ENCODE assay signal across 8 cellular contexts in genomic region chr4:15479089-15479912, GRCh38. TPM values are rescaled to one million over a fixed set of nuclear protein-coding genes. Genes with fewer than 3 reads are reported as not detected.
DNase-seq lines count a peak whose midpoint lies in the region; ATAC-seq, FAIRE-seq and TF ChIP-seq lines count a peak whose summit lies in the region.

No MANE protein-coding gene starts in this region.

- H2BK12ac ChIP-seq in trophoblast cell (ENCODE audit: low read length) = peak overlapping the region; percentile 38

- no peak overlapping the region for H3K23ac ChIP-seq in trophoblast cell (ENCODE audit: low read length)

- H3K27ac ChIP-seq in heart right ventricle = peak overlapping the region in 9 of 10 donors; percentile 57 to 78 (median 68)
- H3K27ac ChIP-seq in trophoblast cell (ENCODE audit: low read depth, low read length) = peak overlapping the region; percentile 57

- ATAC-seq in heart right ventricle = peak; percentile 72 to 90 (median 82)

- POLR2A ChIA-PET in BJ (lab: Charles Lee) = no interaction called here

- DNase-seq in BJ (ENCODE audit: low read depth) (peak; percentile 56), H54 (ENCODE audit: insufficient read length, low spot score) (peak; percentile 24), NCI-H2227 treated with DMSO at 0.1 percent for 48 hours (lab: John Stamatoyannopoulos, UW) (peak; percentile 95), amygdala (lab: John Stamatoyannopoulos, UW) (peak in 55 of 56 donors; percentile 28 to 90 (median 66)), heart right ventricle (peak in 1 of 2 donors; percentile 43), trophoblast cell (peak; percentile 58 to 86), activated T-cell treated with anti-CD3 and anti-CD28 coated beads for 4 hours (no peak)
- DNase-seq in effector CD4-positive, alpha-beta T cell = no peak

- no peak overlapping the region for H3K14ac ChIP-seq in trophoblast cell (ENCODE audit: low read length)

- CTCF ChIA-PET in BJ (lab: Yijun Ruan, JAX) = interaction anchor here (0.6 to 3.0 kb wide), 29 partner anchors 9 to 523 kb away, joined by 3 to 49 read pairs (median 4); partner anchors contain the start of genes CC2D2A and FBXL5

- peak overlapping the region; percentile 32 for H4K12ac ChIP-seq in trophoblast cell (ENCODE audit: low read depth, low read length)

- H3K79me2 ChIP-seq in trophoblast cell (ENCODE audit: control insufficient read depth, insufficient read depth, low read length, poor library complexity) = no peaks in the 10 kb centered on the region

- H3K36me3 ChIP-seq in BJ (ENCODE audit: control insufficient read depth, insufficient read depth, low read length) = no peaks in the 10 kb centered on the region
- H3K36me3 ChIP-seq in heart right ventricle = peaks cover 0 to 62% (median 0%) of the 10 kb centered on the region in 9 donors
- H3K36me3 ChIP-seq in trophoblast cell (ENCODE audit: control insufficient read depth in 1 of 2, insufficient read depth in 2 of 2, low read length in 2 of 2) = no peaks in the 10 kb centered on the region

- H3K9me3 ChIP-seq in heart right ventricle = no peaks in the 10 kb centered on the region
- no peaks in the 10 kb centered on the region for H3K9me3 ChIP-seq in trophoblast cell (ENCODE audit: insufficient read depth, low read depth, low read length)

- H3K9ac ChIP-seq in trophoblast cell (ENCODE audit: low read length) = peak overlapping the region; percentile 77

- peak overlapping the region; percentile 55 for H2AFZ ChIP-seq in trophoblast cell (ENCODE audit: insufficient read depth, low read length, poor library complexity)

- peak overlapping the region; percentile 27 for H2BK120ac ChIP-seq in trophoblast cell (ENCODE audit: insufficient read depth, low read length, poor library complexity)

- no peak overlapping the region for H2AK5ac ChIP-seq in trophoblast cell (ENCODE audit: low read length)

- TF ChIP-seq CTCF in BJ (IDR thresholded peaks at IDR 0.05; ENCODE audit: insufficient read depth, low read depth, low read length) (peak; percentile 77), heart right ventricle (IDR thresholded peaks at IDR 0.05) (peak; percentile 24 to 78 (median 66))

- peak overlapping the region; percentile 37 for H3K18ac ChIP-seq in trophoblast cell (ENCODE audit: low read length)

- H2BK5ac ChIP-seq in trophoblast cell (ENCODE audit: low read depth, low read length, poor library complexity) = no peak overlapping the region

- H3K4me1 ChIP-seq in heart right ventricle (peaks cover 0 to 28% (median 0%) of the 10 kb centered on the region in 9 donors), trophoblast cell (ENCODE audit: control insufficient read depth in 1 of 2, insufficient read depth in 2 of 2, low read length in 2 of 2) (peaks cover 0 to 10% of the 10 kb centered on the region in 2 experiments)

- H3K79me1 ChIP-seq in trophoblast cell (ENCODE audit: low read length) = peaks cover 2% of the 10 kb centered on the region

- H4K91ac ChIP-seq in trophoblast cell (ENCODE audit: low read depth, low read length) = peak overlapping the region; percentile 56

- WGBS in heart right ventricle, 2 donors = 31 to 40% methylated on average over 11 of the region's 11 CpGs
- whole genome bisulfite sequencing in trophoblast cell (ENCODE audit: extremely low coverage, insufficient coverage, insufficient read length) = no CpG with 5 or more reads among the region's 11 CpGs

- 0 out of 2 replicates have a peak, but pooled peaks have one; percentile 6 for TF ChIP-seq POLR2A in H54 (IDR thresholded peaks at IDR 0.05; ENCODE audit: low read depth, low read length)

- intact Hi-C loops in heart right ventricle (cut with DNase I) = loop anchor here in 8 of 10 donors (5.0 to 10.0 kb wide), 7 partner anchors 166 to 516 kb away; partner anchors contain the start of gene FBXL5 (in 4 of the 8)

- H3K4me3 ChIP-seq in BJ (ENCODE audit: low read depth, low read length) = peak overlapping the region; percentile 49
- peak overlapping the region in 9 of 10 donors; percentile 20 to 51 (median 42) for H3K4me3 ChIP-seq in heart right ventricle
- H3K4me3 ChIP-seq in trophoblast cell (ENCODE audit: low read depth, low read length) = peak overlapping the region; percentile 51

- H3K4me2 ChIP-seq in trophoblast cell (ENCODE audit: low read length) = peak overlapping the region; percentile 75

- H3K27me3 ChIP-seq in BJ (ENCODE audit: control insufficient read depth, insufficient read depth, low read length) = no peaks in the 10 kb centered on the region
- no peaks in the 10 kb centered on the region for H3K27me3 ChIP-seq in heart right ventricle
- no peaks in the 10 kb centered on the region for H3K27me3 ChIP-seq in trophoblast cell (ENCODE audit: insufficient read depth, low read length)

- FAIRE-seq in H54 (lab: Jason Lieb, UNC) = peak; percentile 6

- H4K8ac ChIP-seq in trophoblast cell (ENCODE audit: low read depth, low read length) = peak overlapping the region; percentile 75

- H3K4ac ChIP-seq in trophoblast cell (ENCODE audit: low read depth, low read length) = no peak overlapping the region

RNA-seq across cellular contexts. Expression of gene CC2D2A, which starts 9.6 kb away (rescaled TPM):
- polyA plus RNA-seq in BJ (2011; rRNA removed) = 10.0 and 14.4 TPM in 2 replicates
- polyA minus RNA-seq in BJ (2011; rRNA and poly(A)+ RNA removed) = 6.7 and 12.6 TPM in 2 replicates
- 10 to 100 TPM in 3 of 10 donors, 1 to 10 TPM in 7; 4.0 to 10.8 (median 8.3) TPM for total RNA-seq in heart right ventricle
- polyA plus RNA-seq in heart right ventricle = 1 to 10 TPM; 3.2 to 5.0 TPM
- 5.1 and 5.5 TPM in 2 replicates for polyA plus RNA-seq in trophoblast cell (2013)

RNA-seq across cellular contexts. Expression of gene C1QTNF7, which starts 51.5 kb away (rescaled TPM):
- polyA plus RNA-seq in BJ (2011; rRNA removed) (0.01 and 0.06 TPM in 2 replicates), heart right ventricle (1 to 10 TPM in 1 of 2 donors, under 1 TPM in 1; 0.38 to 2.3 TPM)
- polyA minus RNA-seq in BJ (2011; rRNA and poly(A)+ RNA removed) = not detected in 2 replicates
- 1 to 10 TPM in 8 of 10 donors, under 1 TPM in 2; 0.30 to 2.7 (median 1.5) TPM for total RNA-seq in heart right ventricle
- polyA plus RNA-seq in trophoblast cell (2013) = 0.15 and 0.17 TPM in 2 replicates

Comparison
In these comparisons a context has a peak if more than half of its experiments do, and no peak if none do; other contexts are left out.
1. DNase-seq: peak in BJ (single experiment), H54 (single experiment), NCI-H2227 treated with DMSO at 0.1 percent for 48 hours (single experiment), amygdala (55 of 56) and trophoblast cell (2 of 2); none in activated T-cell treated with anti-CD3 and anti-CD28 coated beads for 4 hours (single experiment) and effector CD4-positive, alpha-beta T cell (single experiment).
2. Peak in every context shown above with its lines, with median percentiles within 50 percentile points of each other: H3K4me3 ChIP-seq.